Comparison of ENCODE assay signal across 24 cellular contexts in genomic region chr12:2462087-2462486, GRCh38.
"Had no signal": no experiment of that assay in that cellular context is flagged by ENCODE, and none has a peak within 500 bp of the region (broad histone marks: within the 10 kb centered on the region; RNA-seq: fewer than 3 reads in every experiment).

No MANE protein-coding gene starts in this region.

- H3K27ac ChIP-seq: HL-60, KMS-11, SJCRH30 had no signal

- H3K4me3 Mint-ChIP-seq: IgD-negative memory B cell had no signal

- H3K9me3 Mint-ChIP-seq: IgD-negative memory B cell had no signal

- H3K4me1 ChIP-seq: SJCRH30 had no signal

- DNase-seq: Kasumi-1, MM.1S, MV-4-11, NCI-H1048, NCI-H1105, NCI-H1417, NCI-H146, NCI-H1694 treated with DMSO at 0.1 percent for 48 hours, NCI-H1930, NCI-H2081, NCI-H2171, NCI-H226, NCI-H446, NCI-H510A, NCI-H524 treated with DMSO at 0.1 percent for 48 hours, NCI-H69, RPMI8226, SHP77 treated with DMSO at 0.1 percent for 48 hours, SJCRH30 had no signal

- H3K9me3 ChIP-seq: SJCRH30 had no signal

- ATAC-seq: K562, SK-N-SH treated with all-trans-retinoic acid at 6 μM for 48 hours had no signal

- H3K36me3 ChIP-seq: SJCRH30 had no signal

- H3K4me3 ChIP-seq: K562, SJCRH30 had no signal

- H3K36me3 Mint-ChIP-seq: IgD-negative memory B cell had no signal

- H3K27ac Mint-ChIP-seq: IgD-negative memory B cell had no signal
